27 cellular contexts compared by ENCODE assay signal in genomic region chr12:130483616-130484180, GRCh38.
"Had no signal": no experiment of that assay in that cellular context is flagged by ENCODE, and none has a peak within 500 bp of the region (broad histone marks: within the 10 kb centered on the region; RNA-seq: fewer than 3 reads in every experiment).

No MANE protein-coding gene starts in this region.

- H3K36me3 ChIP-seq: left lung, lower lobe of right lung, neural progenitor cell, ovary, prostate gland, sigmoid colon, spleen, suprapubic skin, thoracic aorta, tibial artery, upper lobe of right lung, uterus had no signal

- H3K27ac Mint-ChIP-seq: naive thymus-derived CD8-positive, alpha-beta T cell; nephron progenitor cell; neural progenitor cell; stimulated activated effector memory CD8-positive, alpha-beta T cell treated with anti-CD3 and anti-CD28 coated beads, Interleukin-12 subunit alpha, Interleukin-12 subunit beta, amount 100 ng/mL, for 72 hours had no signal

- H3K4me1 ChIP-seq: left lung, lower lobe of right lung, prostate gland, sigmoid colon, spleen, tibial artery, upper lobe of right lung, uterus had no signal

- H3K9me3 ChIP-seq: left lung, lower lobe of right lung, ovary, prostate gland, sigmoid colon, spleen, suprapubic skin, thoracic aorta, tibial artery, upper lobe of right lung, uterus had no signal

- FAIRE-seq: keratinocyte, small intestine had no signal

- H3K4me1 Mint-ChIP-seq: naive thymus-derived CD8-positive, alpha-beta T cell; stimulated activated effector memory CD8-positive, alpha-beta T cell treated with anti-CD3 and anti-CD28 coated beads, Interleukin-12 subunit alpha, Interleukin-12 subunit beta, amount 100 ng/mL, for 72 hours had no signal

- H3K27ac ChIP-seq: left lung, lower lobe of right lung, neural progenitor cell, ovary, prostate gland, sigmoid colon, spleen, suprapubic skin, thoracic aorta, tibial artery, upper lobe of right lung, uterus had no signal

- H3K4me3 ChIP-seq: left lung, lower lobe of right lung, neural progenitor cell, ovary, prostate gland, sigmoid colon, spleen, suprapubic skin, thoracic aorta, tibial artery, upper lobe of right lung, uterus had no signal

- ATAC-seq: left colon; left lung; lower lobe of right lung; naive thymus-derived CD8-positive, alpha-beta T cell; right cardiac atrium; stimulated activated effector memory CD8-positive, alpha-beta T cell treated with anti-CD3 and anti-CD28 coated beads, Interleukin-12 subunit alpha, Interleukin-12 subunit beta, amount 100 ng/mL, for 72 hours; upper lobe of right lung had no signal

- H3K27me3 ChIP-seq: neural progenitor cell, ovary, uterus had no signal

- DNase-seq: head of caudate nucleus; hippocampal formation; left colon; lower lobe of right lung; mammary epithelial cell; mesenchymal stem cell; nephron progenitor cell; ovary; retina; right cardiac atrium; sigmoid colon; small intestine; spleen; stimulated activated CD4-positive, alpha-beta T cell treated with anti-CD3 and anti-CD28 coated beads, Interleukin-4, amount 100 ng/mL, for 24 hours; stimulated activated naive CD4-positive, alpha-beta T cell treated with Interleukin-2 at 50 U/mL for 16 hours; trophoblast cell; uterus had no signal

- H3K4me3 Mint-ChIP-seq: naive thymus-derived CD8-positive, alpha-beta T cell; nephron progenitor cell; neural progenitor cell; stimulated activated effector memory CD8-positive, alpha-beta T cell treated with anti-CD3 and anti-CD28 coated beads, Interleukin-12 subunit alpha, Interleukin-12 subunit beta, amount 100 ng/mL, for 72 hours had no signal

- H3K9ac ChIP-seq: neural progenitor cell had no signal

- H3K36me3 Mint-ChIP-seq: naive thymus-derived CD8-positive, alpha-beta T cell; neural progenitor cell; stimulated activated effector memory CD8-positive, alpha-beta T cell treated with anti-CD3 and anti-CD28 coated beads, Interleukin-12 subunit alpha, Interleukin-12 subunit beta, amount 100 ng/mL, for 72 hours had no signal
